8 cellular contexts compared by ENCODE assay signal in genomic region chr9:76576344-76576743, GRCh38.
DNase-seq lines count a peak whose midpoint lies in the region; ATAC-seq and TF ChIP-seq lines count a peak whose summit lies in the region.

No MANE protein-coding gene starts in this region.

- H3K4me3 ChIP-seq in vagina = no peak overlapping the region

- ATAC-seq in GM21360 (IDR thresholded peaks at IDR 0.05; ENCODE audit: unreplicated experiment) = peak; percentile 73
- ATAC-seq in esophagus mucosa = no peak

- DNase-seq in COLO829 (ENCODE audit: low spot score) = peak; percentile 23
- peak; percentile 75 for DNase-seq in HS-27A (ENCODE audit: low read depth)
- DNase-seq in activated CD8-positive, alpha-beta memory T cell treated with anti-CD3 and anti-CD28 coated beads for 24 hours = peak; percentile 75
- DNase-seq in glomerular visceral epithelial cell (ENCODE audit: extremely low spot score) = peak; percentile 90
- DNase-seq in stimulated activated CD8-positive, alpha-beta memory T cell treated with anti-CD3 and anti-CD28 coated beads, Interleukin-15, amount 100 ng/mL, for 1 hour (ENCODE audit: low read depth) = peak; percentile 27
- no peak for DNase-seq in vagina (ENCODE audit: extremely low spot score in 2 of 2)

- H3K4me1 ChIP-seq in vagina = no peaks in the 10 kb centered on the region

- TF ChIP-seq CTCF in vagina (IDR thresholded peaks at IDR 0.05) = no peak

- TF ChIP-seq POLR2A in vagina (IDR thresholded peaks at IDR 0.05) = no peak

- intact Hi-C loops in vagina (cut with DNase I) = no loop called here

- no peak overlapping the region for H3K27ac ChIP-seq in vagina

- H3K9me3 ChIP-seq in vagina = no peaks in the 10 kb centered on the region

- H3K27me3 ChIP-seq in vagina = no peaks in the 10 kb centered on the region

- no peaks in the 10 kb centered on the region for H3K36me3 ChIP-seq in vagina

Comparison
In these comparisons a context has a peak if more than half of its experiments do, and no peak if none do; other contexts are left out.
1. DNase-seq: peak in COLO829 (single experiment), HS-27A (single experiment), activated CD8-positive, alpha-beta memory T cell treated with anti-CD3 and anti-CD28 coated beads for 24 hours (single experiment), glomerular visceral epithelial cell (single experiment) and stimulated activated CD8-positive, alpha-beta memory T cell treated with anti-CD3 and anti-CD28 coated beads, Interleukin-15, amount 100 ng/mL, for 1 hour (single experiment); none in vagina (0 of 2).